In genomic region chr20:50507745-50508144, GRCh38 we compare ENCODE assay signal across 6 cellular contexts. TPM values are rescaled to one million over a fixed set of nuclear protein-coding genes. Genes with fewer than 3 reads are reported as not detected.
DNase-seq lines count a peak whose midpoint lies in the region; ATAC-seq, FAIRE-seq and TF ChIP-seq lines count a peak whose summit lies in the region.
"Not testable (repeated sequence)": the region's sequence is repeated elsewhere in the genome, so short reads cannot be mapped to it uniquely, and the experiment has no call there.

No MANE protein-coding gene starts in this region.

- intact Hi-C loops in IMR-90 (cut with micrococcal nuclease); K562 (cut with micrococcal nuclease): not testable (repeated sequence)

- H3K27me3 ChIP-seq in IMR-90 (ENCODE audit: control insufficient read depth, insufficient read depth, low read length); RWPE2 (ENCODE audit: insufficient read depth, poor library complexity, severe bottlenecking); K562 (ENCODE audit: control insufficient read depth in 2 of 2, insufficient read depth in 2 of 2, low read length in 2 of 2); smooth muscle cell (ENCODE audit: low read depth): not testable (repeated sequence)

- H3K79me2 ChIP-seq in K562 (ENCODE audit: control insufficient read depth, insufficient read depth, low read length) (peaks cover 29% of the 10 kb centered on the region), smooth muscle cell (ENCODE audit: low read depth) (peaks cover 25% of the 10 kb centered on the region)

- 100% methylated on average over 2 of the region's 5 CpGs; no CpG with 5 or more reads in 1 of the 2 experiments for WGBS in IMR-90 (ENCODE audit: extremely low coverage in 2 of 2, insufficient read length in 1 of 2), 2 experiments
- WGBS in K562 (ENCODE audit: insufficient coverage, low coverage, missing lambda C conversion rate) = 91% methylated on average over 5 of the region's 5 CpGs
- 82 to 100% methylated on average over 2 of the region's 5 CpGs for WGBS in mesodermal cell (ENCODE audit: insufficient coverage in 2 of 2), 2 experiments
- WGBS in smooth muscle cell (ENCODE audit: low lambda C conversion rate) = 90% methylated on average over 5 of the region's 5 CpGs

- not testable (repeated sequence) for H2AFZ ChIP-seq in IMR-90 (replicated peaks; ENCODE audit: low read length, poor library complexity); K562 (ENCODE audit: low read depth, low read length)
- peak overlapping the region; percentile 15 for H2AFZ ChIP-seq in smooth muscle cell (ENCODE audit: low read depth)

- not testable (repeated sequence) for H2BK20ac ChIP-seq in IMR-90 (ENCODE audit: low read depth, low read length)

- H3F3A ChIP-seq in smooth muscle cell (ENCODE audit: low read depth) = peaks cover 19% of the 10 kb centered on the region

- DNase-seq in IMR-90; K562 (ENCODE audit: extremely low read depth in 1 of 4, low spot score in 3 of 4); smooth muscle cell (lab: John Stamatoyannopoulos, UW; ENCODE audit: unreplicated experiment): not testable (repeated sequence)
- DNase-seq in RWPE2 (ENCODE audit: low spot score) (peak; percentile 26), left lobe of liver (ENCODE audit: low spot score) (peak; percentile 18)

- FAIRE-seq in K562 (lab: Jason Lieb, UNC) = not testable (repeated sequence)

- not testable (repeated sequence) for H3K14ac ChIP-seq in IMR-90 (replicated peaks; ENCODE audit: low read depth, low read length)

- H3K9ac ChIP-seq in IMR-90 (ENCODE audit: low read depth, low read length); K562 (ENCODE audit: insufficient read depth in 1 of 2, low read depth in 2 of 2, low read length in 2 of 2); smooth muscle cell (ENCODE audit: low read depth): not testable (repeated sequence)

- not testable (repeated sequence) for H2BK5ac ChIP-seq in IMR-90 (ENCODE audit: low read depth, low read length, poor library complexity, severe bottlenecking)

- TF ChIP-seq EP300 in K562 (IDR thresholded peaks at IDR 0.05; ENCODE audit: low read length) = not testable (repeated sequence)

- POLR2A ChIA-PET in IMR-90 (lab: Charles Lee; ENCODE audit: unreplicated experiment); K562 (lab: Yijun Ruan, JAX): not testable (repeated sequence)

- TF ChIP-seq POLR2A in IMR-90 (IDR thresholded peaks at IDR 0.05; ENCODE audit: low read depth, low read length); K562 (conservative IDR thresholded peaks at IDR 0.05): not testable (repeated sequence)

- not testable (repeated sequence) for ATAC-seq in IMR-90 (ENCODE audit: low read depth); RWPE2 (ENCODE audit: low read depth); K562; left lobe of liver

- not testable (repeated sequence) for H3K4me3 ChIP-seq in IMR-90 (ENCODE audit: insufficient read depth, low read depth, low read length); RWPE2 (ENCODE audit: severe bottlenecking); K562; mesodermal cell (ENCODE audit: extremely low read depth, insufficient read depth, low read length, poor library complexity, severe bottlenecking); smooth muscle cell

- TF ChIP-seq CTCF in IMR-90 (conservative IDR thresholded peaks at IDR 0.05; ENCODE audit: low read depth, low read length); RWPE2 (IDR thresholded peaks at IDR 0.05; ENCODE audit: poor library complexity, severe bottlenecking); K562 (IDR thresholded peaks at IDR 0.05 in 2 of 3, conservative IDR thresholded peaks at IDR 0.05 in 1 of 3; ENCODE audit: insufficient read depth in 2 of 3, low read depth in 1 of 3, low read length in 3 of 3); smooth muscle cell (IDR thresholded peaks at IDR 0.05; ENCODE audit: borderline replicate concordance, insufficient read depth, poor library complexity, severe bottlenecking): not testable (repeated sequence)

- H3K18ac ChIP-seq in IMR-90 (ENCODE audit: low read depth, low read length) = not testable (repeated sequence)

- H2BK120ac ChIP-seq in IMR-90 (ENCODE audit: low read depth, low read length) = not testable (repeated sequence)

- CTCF ChIA-PET in IMR-90 (lab: Yijun Ruan, JAX); K562 (lab: Yijun Ruan, JAX; ENCODE audit: low intra/inter-chr PET ratio): not testable (repeated sequence)

- not testable (repeated sequence) for H3K27ac ChIP-seq in IMR-90 (ENCODE audit: insufficient read depth, low read length); RWPE2 (ENCODE audit: poor library complexity, severe bottlenecking); K562 (ENCODE audit: extremely low read depth, low read depth, low read length); smooth muscle cell (ENCODE audit: low read depth)
- peak overlapping the region; percentile 26 for H3K27ac ChIP-seq in mesodermal cell (ENCODE audit: low read depth, low read length, severe bottlenecking)

- H3K23ac ChIP-seq in IMR-90 (ENCODE audit: low read depth, low read length) = not testable (repeated sequence)

- peak overlapping the region; percentile 14; the same call in 1 of the 2 replicates for H2AK5ac ChIP-seq in IMR-90 (ENCODE audit: low read depth, low read length)

- dilution Hi-C loops in IMR-90 (cut with HindIII; ENCODE audit: low sequenced_read_pairs, unreplicated experiment) = not testable (repeated sequence)

- not testable (repeated sequence) for H3K56ac ChIP-seq in IMR-90 (ENCODE audit: extremely low read depth, insufficient read depth, low read length)

- H4K8ac ChIP-seq in IMR-90 (ENCODE audit: low read depth in 2 of 2, low read length in 2 of 2) = not testable (repeated sequence)

- H2AK9ac ChIP-seq in IMR-90 (replicated peaks; ENCODE audit: low read depth, low read length, poor library complexity) = not testable (repeated sequence)

- not testable (repeated sequence) for H3K9me3 ChIP-seq in IMR-90 (ENCODE audit: control insufficient read depth, insufficient read depth, low read length); RWPE2 (ENCODE audit: severe bottlenecking); K562 (replicated peaks; ENCODE audit: control insufficient read depth, insufficient read depth, low read depth, low read length); mesodermal cell (ENCODE audit: control insufficient read depth, low read length); smooth muscle cell (replicated peaks; ENCODE audit: low read depth)

- H3K9me1 ChIP-seq in IMR-90 (ENCODE audit: insufficient read depth, low read length); K562 (ENCODE audit: control insufficient read depth, insufficient read depth, low read length): not testable (repeated sequence)

- not testable (repeated sequence) for H3K4ac ChIP-seq in IMR-90 (ENCODE audit: low read depth, low read length)

- TF ChIP-seq RAD21 in IMR-90 (IDR thresholded peaks at IDR 0.05; ENCODE audit: low read length); K562 (CRISPR knock-in tag; conservative IDR thresholded peaks at IDR 0.05 in 1 of 2, IDR thresholded peaks at IDR 0.05 in 1 of 2): not testable (repeated sequence)

- not testable (repeated sequence) for H3K36me3 ChIP-seq in IMR-90 (ENCODE audit: control insufficient read depth, insufficient read depth, low read length); RWPE2 (ENCODE audit: low read depth); K562 (ENCODE audit: control insufficient read depth, insufficient read depth, low read length); mesodermal cell (ENCODE audit: control insufficient read depth, insufficient read depth, low read length); smooth muscle cell (ENCODE audit: low read depth)

- BruUV-seq in IMR-90 (replicated peaks; lab: Mats Ljungman, UMichigan); K562 (replicated peaks; lab: Mats Ljungman, UMichigan): not testable (repeated sequence)

- not testable (repeated sequence) for H4K5ac ChIP-seq in IMR-90 (ENCODE audit: low read depth, low read length)

- not testable (repeated sequence) for H3K79me1 ChIP-seq in IMR-90 (ENCODE audit: low read depth in 1 of 2, low read length in 2 of 2)

- H3K4me1 ChIP-seq in IMR-90 (ENCODE audit: control insufficient read depth, insufficient read depth, low read length) (peaks cover 23% of the 10 kb centered on the region), RWPE2 (ENCODE audit: insufficient read depth, poor library complexity, severe bottlenecking) (peaks cover 12% of the 10 kb centered on the region), K562 (replicated peaks in 1 of 2; ENCODE audit: control insufficient read depth in 2 of 2, insufficient read depth in 2 of 2, low read length in 2 of 2) (peaks cover 18 to 29% of the 10 kb centered on the region in 2 experiments), mesodermal cell (ENCODE audit: control insufficient read depth, insufficient read depth, low read length, poor library complexity, severe bottlenecking) (peaks cover 33% of the 10 kb centered on the region), smooth muscle cell (ENCODE audit: low read depth) (peaks cover 16% of the 10 kb centered on the region)

- H3K4me2 ChIP-seq in IMR-90 (ENCODE audit: low read depth, low read length); K562 (ENCODE audit: insufficient read depth, low read length); smooth muscle cell: not testable (repeated sequence)

- H4K20me1 ChIP-seq in IMR-90 (ENCODE audit: insufficient read depth, low read length) = peaks cover 19% of the 10 kb centered on the region
- not testable (repeated sequence) for H4K20me1 ChIP-seq in K562 (replicated peaks; ENCODE audit: control insufficient read depth, insufficient read depth, low read length)
- peaks cover 15% of the 10 kb centered on the region for H4K20me1 ChIP-seq in smooth muscle cell (ENCODE audit: low read depth)

- H2BK15ac ChIP-seq in IMR-90 (ENCODE audit: low read depth, low read length) = peak overlapping the region; percentile 9; the same call in 1 of the 3 replicates

- in situ Hi-C loops in IMR-90 (cut with MboI; ENCODE audit: low sequenced_read_pairs); K562 (cut with MboI): not testable (repeated sequence)

- H4K91ac ChIP-seq in IMR-90 (ENCODE audit: insufficient read depth, low read depth, low read length) = not testable (repeated sequence)

RNA-seq across cellular contexts. Expression of gene PTPN1, which starts 2.4 kb away (rescaled TPM):
- total RNA-seq in IMR-90 (2012; rRNA removed) (31.7 and 38.0 TPM in 2 replicates), K562 (2014; rRNA removed) (56.4 and 69.8 TPM in 2 replicates), K562 (2014; rRNA removed; fragmentation: Illumina TruSeq; extraction: Trizol) (44.5 and 49.4 TPM in 2 replicates), K562 (2015; rRNA removed; fragmentation: Illumina TruSeq; extraction: Trizol) (58.5 and 58.9 TPM in 2 replicates), K562 (2021) (71.9 and 80.4 TPM in 2 replicates), left lobe of liver (8.9 TPM), smooth muscle cell (28.9 and 35.6 TPM in 2 replicates)
- polyA plus RNA-seq in IMR-90 (2012; rRNA removed) (37.1 and 37.4 TPM in 2 replicates), K562 (2011; rRNA removed) (31.5 and 53.1 TPM in 2 replicates), K562 (2014; fragmentation: Illumina TruSeq; extraction: Trizol) (85.3 and 88.7 TPM in 2 replicates), K562 (2014; fragmentation: Nextera tagmentation; extraction: Ambion mirVana) (10 to 100 TPM; 11.0 to 15.7 TPM), K562 (2014; rRNA removed) (52.5 and 54.0 TPM in 2 replicates), smooth muscle cell (16.1 and 19.4 TPM in 2 replicates)
- 27.3 and 29.6 TPM in 2 replicates for polyA plus RNA-seq in IMR-90 (2012; cell fraction: cytosol; rRNA removed)
- polyA plus RNA-seq in IMR-90 (2012; cell fraction: nucleus; rRNA removed; ENCODE audit: low replicate concordance) = 35.3 and 62.9 TPM in 2 replicates
- total RNA-seq in K562 (2011; cell fraction: chromatin; rRNA removed; ENCODE audit: low replicate concordance) = 39.8 and 48.2 TPM in 2 replicates
- 25.1 and 26.7 TPM in 2 replicates for total RNA-seq in K562 (2011; cell fraction: nucleolus; rRNA removed)
- 44.3 and 59.5 TPM in 2 replicates for total RNA-seq in K562 (2011; cell fraction: nucleoplasm; rRNA removed)
- 38.3 and 62.4 TPM in 2 replicates for polyA plus RNA-seq in K562 (2011; cell fraction: cytosol; rRNA removed)
- polyA plus RNA-seq in K562 (2011; cell fraction: nucleus; rRNA removed) = 50.2 and 94.2 TPM in 2 replicates
- polyA plus RNA-seq in K562 (2012) = 56.3 and 67.9 TPM in 2 replicates
- 40.7 and 49.1 TPM in 2 replicates for polyA minus RNA-seq in K562 (2011; rRNA and poly(A)+ RNA removed)
- 25.5 and 37.9 TPM in 2 replicates for polyA minus RNA-seq in K562 (2011; cell fraction: cytosol; rRNA and poly(A)+ RNA removed)
- polyA minus RNA-seq in K562 (2011; cell fraction: nucleus; rRNA and poly(A)+ RNA removed) = 13.3 and 26.4 TPM in 2 replicates
- polyA plus RNA-seq in mesodermal cell (2013, experiment 1 of 2) = 43.3 TPM
- polyA plus RNA-seq in mesodermal cell (2013, experiment 2 of 2) = 40.9 TPM
